14 cellular contexts compared by ENCODE assay signal in genomic region chr11:3203221-3204043, GRCh38. TPM values are rescaled to one million over a fixed set of nuclear protein-coding genes. Genes with fewer than 3 reads are reported as not detected.
A peak's percentile ranks its signal among the peaks of the same experiment; 100 is the strongest.
DNase-seq lines count a peak whose midpoint lies in the region; ATAC-seq, FAIRE-seq and TF ChIP-seq lines count a peak whose summit lies in the region.
"Had no signal": no experiment of that assay in that cellular context is flagged by ENCODE, and none has a peak within 500 bp of the region (broad histone marks: within the 10 kb centered on the region; RNA-seq: fewer than 3 reads in every experiment).

No MANE protein-coding gene starts in this region.

- H4K91ac ChIP-seq in mesenchymal stem cell (ENCODE audit: low read length) = no peak overlapping the region

- TF ChIP-seq POLR2A in H54 (IDR thresholded peaks at IDR 0.05; ENCODE audit: low read depth, low read length) = no peak

- no peak overlapping the region for H3K4ac ChIP-seq in mesenchymal stem cell (ENCODE audit: low read depth in 1 of 2, low read length in 2 of 2)

- 6% methylated on average over 50 of the region's 51 CpGs for WGBS in mesenchymal stem cell

- no peak overlapping the region for H3K4me3 Mint-ChIP-seq in chondrocyte (ENCODE audit: unreplicated experiment)

- no peak overlapping the region for H3K23ac ChIP-seq in mesenchymal stem cell (ENCODE audit: low read length in 2 of 2)

- no peak overlapping the region for H2BK15ac ChIP-seq in mesenchymal stem cell (ENCODE audit: low read depth, poor library complexity, severe bottlenecking)

- H3K4me2 ChIP-seq in DND-41 (ENCODE audit: insufficient read depth, low read length) (no peak overlapping the region), mesenchymal stem cell (ENCODE audit: low read length, poor library complexity, severe bottlenecking) (peak overlapping the region; percentile 25)

- no peak overlapping the region for H2BK12ac ChIP-seq in mesenchymal stem cell (ENCODE audit: low read length in 2 of 2)

- peaks cover 4% of the 10 kb centered on the region for H3K4me1 Mint-ChIP-seq in chondrocyte (ENCODE audit: low read depth)

- H3K36me3 Mint-ChIP-seq in chondrocyte (ENCODE audit: low read depth) = no peaks in the 10 kb centered on the region

- TF ChIP-seq CTCF in DND-41 (IDR thresholded peaks at IDR 0.05; ENCODE audit: borderline replicate concordance, extremely low read depth, low read length, poor library complexity, severe bottlenecking) (no peak), chondrocyte (IDR thresholded peaks at IDR 0.05) (no peak)

- peaks cover 33% of the 10 kb centered on the region for H3K4me1 ChIP-seq in DND-41 (ENCODE audit: insufficient read depth, low read length)
- peaks cover 9% of the 10 kb centered on the region for H3K4me1 ChIP-seq in mesenchymal stem cell (ENCODE audit: control insufficient read depth, insufficient read depth, low read depth, low read length)
- H3K4me1 ChIP-seq: SJCRH30 had no signal

- H3K27ac ChIP-seq in DND-41 (ENCODE audit: low read length) = peak overlapping the region; percentile 73; the same call in 1 of the 2 replicates
- peak overlapping the region; percentile 63 for H3K27ac ChIP-seq in KOPT-K1 (ENCODE audit: low read depth, low read length, poor library complexity, severe bottlenecking)
- no peak overlapping the region for H3K27ac ChIP-seq in mesenchymal stem cell (ENCODE audit: low read length, poor library complexity, severe bottlenecking)
- H3K27ac ChIP-seq: SJCRH30 had no signal

- no peak overlapping the region for H3K27ac Mint-ChIP-seq in chondrocyte (ENCODE audit: unreplicated experiment)

- H3K9me3 Mint-ChIP-seq in chondrocyte (ENCODE audit: low read depth) = no peaks in the 10 kb centered on the region

- peaks cover 35% of the 10 kb centered on the region for H3K27me3 Mint-ChIP-seq in chondrocyte (ENCODE audit: low read depth)

- no peaks in the 10 kb centered on the region for H3K79me1 ChIP-seq in mesenchymal stem cell (replicated peaks; ENCODE audit: low read length, poor library complexity, severe bottlenecking)

- H2AFZ ChIP-seq in DND-41 (ENCODE audit: low read depth, low read length) = no peak overlapping the region
- H2AFZ ChIP-seq in mesenchymal stem cell (ENCODE audit: low read depth, low read length) = no peak overlapping the region

- no peak for FAIRE-seq in H54 (lab: Jason Lieb, UNC)

- H2BK5ac ChIP-seq in mesenchymal stem cell (ENCODE audit: low read depth, low read length, poor library complexity, severe bottlenecking) = no peak overlapping the region

- no peak overlapping the region for H2AK5ac ChIP-seq in mesenchymal stem cell (ENCODE audit: low read length, severe bottlenecking)

- no peaks in the 10 kb centered on the region for H3K79me2 ChIP-seq in DND-41 (ENCODE audit: insufficient read depth, low read length)

- H4K20me1 ChIP-seq in DND-41 (ENCODE audit: insufficient read depth, low read length) = no peaks in the 10 kb centered on the region

- no peaks in the 10 kb centered on the region for H3K9me3 ChIP-seq in DND-41 (ENCODE audit: insufficient read depth, low read length, severe bottlenecking)
- no peaks in the 10 kb centered on the region for H3K9me3 ChIP-seq in KOPT-K1 (ENCODE audit: insufficient read depth, low read length, poor library complexity, severe bottlenecking)
- no peaks in the 10 kb centered on the region for H3K9me3 ChIP-seq in mesenchymal stem cell (ENCODE audit: control insufficient read depth, low read length)
- H3K9me3 ChIP-seq: SJCRH30 had no signal

- H3K36me3 ChIP-seq in DND-41 (ENCODE audit: insufficient read depth, low read length) = no peaks in the 10 kb centered on the region
- no peaks in the 10 kb centered on the region for H3K36me3 ChIP-seq in KOPT-K1 (ENCODE audit: insufficient read depth, low read length)
- H3K36me3 ChIP-seq in mesenchymal stem cell (ENCODE audit: control insufficient read depth in 1 of 2, insufficient read depth in 2 of 2, low read depth in 1 of 2, low read length in 2 of 2) = no peaks in the 10 kb centered on the region
- H3K36me3 ChIP-seq: SJCRH30 had no signal

- DNase-seq in DND-41 (no peak), chondrocyte (ENCODE audit: low spot score) (peak; percentile 85), mesenchymal stem cell (peak; percentile 6), activated gamma-delta T cell (lab: John Stamatoyannopoulos, UW) (no peak), H54 (ENCODE audit: insufficient read length, low spot score) (no peak)
- DNase-seq: activated CD8-positive, alpha-beta memory T cell treated with anti-CD3 and anti-CD28 coated beads for 24 hours; cerebellar nuclear complex had no signal

- H3K27me3 ChIP-seq in DND-41 (ENCODE audit: insufficient read depth, low read length, poor library complexity) (no peaks in the 10 kb centered on the region), mesenchymal stem cell (ENCODE audit: control insufficient read depth in 1 of 2, insufficient read depth in 1 of 2, low read length in 2 of 2) (peaks cover 81 to 89% of the 10 kb centered on the region in 2 experiments)

- H3K14ac ChIP-seq in mesenchymal stem cell (ENCODE audit: low read length in 2 of 2) = peak overlapping the region in 1 of 2 experiments; percentile 4

- H3K4me3 ChIP-seq in DND-41 (ENCODE audit: low read depth in 1 of 2, low read length in 2 of 2) (no peak overlapping the region), mesenchymal stem cell (ENCODE audit: insufficient read depth in 1 of 2, low read depth in 1 of 2, low read length in 2 of 2) (no peak overlapping the region)
- H3K4me3 ChIP-seq: SJCRH30 had no signal

- no peak overlapping the region for H2BK120ac ChIP-seq in mesenchymal stem cell (ENCODE audit: low read depth, low read length)

- no peak overlapping the region for H3K9ac ChIP-seq in DND-41 (ENCODE audit: low read depth, low read length)
- no peak overlapping the region for H3K9ac ChIP-seq in mesenchymal stem cell (ENCODE audit: low read length)

- H3K18ac ChIP-seq in mesenchymal stem cell (ENCODE audit: low read depth in 1 of 2, low read length in 2 of 2) = no peak overlapping the region

- no peak overlapping the region for H4K8ac ChIP-seq in mesenchymal stem cell (ENCODE audit: low read length)

- ATAC-seq in DND-41 (ENCODE audit: insufficient read depth, low read depth) (peak; percentile 18), GM18867 (IDR thresholded peaks at IDR 0.05; ENCODE audit: unreplicated experiment) (no peak), GM18873 (IDR thresholded peaks at IDR 0.05; ENCODE audit: low FRiP score, unreplicated experiment) (no peak)

RNA-seq across cellular contexts. Expression of gene MRGPRG, which starts 15.2 kb away (rescaled TPM):
- total RNA-seq in chondrocyte = not detected in 3 replicates
- not detected for polyA plus RNA-seq in mesenchymal stem cell (2013, experiment 1 of 2)
- polyA plus RNA-seq in mesenchymal stem cell (2013, experiment 2 of 2) = not detected
- total RNA-seq: G401, glomerular endothelial cell, omental fat pad, SJCRH30 had no signal

RNA-seq across cellular contexts. Expression of gene MRGPRE, which starts 28.8 kb away (rescaled TPM):
- not detected in 3 replicates for total RNA-seq in chondrocyte
- polyA plus RNA-seq in mesenchymal stem cell (2013, experiment 1 of 2) = not detected
- polyA plus RNA-seq in mesenchymal stem cell (2013, experiment 2 of 2) = not detected
- total RNA-seq: G401, glomerular endothelial cell, omental fat pad, SJCRH30 had no signal

RNA-seq across cellular contexts. Expression of gene OSBPL5, which starts 38.3 kb away (rescaled TPM):
- total RNA-seq in chondrocyte = 43.9 to 78.9 TPM (median 47.6 TPM) in 3 replicates
- polyA plus RNA-seq in mesenchymal stem cell (2013, experiment 1 of 2) = 13.7 TPM
- 14.6 TPM for polyA plus RNA-seq in mesenchymal stem cell (2013, experiment 2 of 2)

Comparison
In these comparisons a context has a peak if more than half of its experiments do, and no peak if none do; other contexts are left out.
1. DNase-seq: peak in chondrocyte (single experiment) and mesenchymal stem cell (single experiment); none in DND-41 (single experiment), activated gamma-delta T cell (single experiment) and H54 (single experiment).